ENCODE assay signal across 20 cellular contexts in the genomic region with DNA sequence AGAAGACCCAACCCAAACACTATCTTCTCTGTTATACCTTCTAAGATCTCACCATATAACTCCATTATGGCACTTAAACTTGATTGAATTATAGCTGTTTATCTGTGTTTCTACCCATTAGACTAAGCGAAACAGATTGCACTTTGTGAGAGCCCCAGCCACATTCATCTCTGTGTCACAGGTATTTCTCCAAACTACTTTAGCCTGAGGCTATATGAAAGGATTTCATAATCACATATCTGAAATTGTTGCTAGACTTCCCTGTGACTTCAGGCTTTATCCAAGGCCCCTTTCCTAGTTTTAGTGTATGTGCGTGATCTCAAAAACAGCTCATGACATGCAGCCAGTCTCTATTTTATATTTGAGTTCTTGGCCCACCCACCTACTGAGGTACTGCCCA.
DNase-seq lines count a peak whose midpoint lies in the region; ATAC-seq and TF ChIP-seq lines count a peak whose summit lies in the region.
"Had no signal": no experiment of that assay in that cellular context is flagged by ENCODE, and none has a peak within 500 bp of the region (broad histone marks: within the 10 kb centered on the region; RNA-seq: fewer than 3 reads in every experiment).

No MANE protein-coding gene starts in this region.

- H2AK5ac ChIP-seq in mesendoderm (ENCODE audit: low read length): no peak overlapping the region

- H3K23ac ChIP-seq in mesendoderm (ENCODE audit: low read length): no peak overlapping the region

- no peaks in the 10 kb centered on the region for H3K9me3 Mint-ChIP-seq in endodermal cell

- intact Hi-C loops in PC-9 (cut with micrococcal nuclease; ENCODE audit: unreplicated experiment) (loop anchor here (10.0 kb wide), 1 partner anchor 175 kb away; no protein-coding TSS in a partner anchor), mammary epithelial cell (cut with micrococcal nuclease) (no loop called here)

- H3K9me3 ChIP-seq in GM23248 (ENCODE audit: low read depth): no peaks in the 10 kb centered on the region
- no peaks in the 10 kb centered on the region for H3K9me3 ChIP-seq in PC-9 (ENCODE audit: insufficient read depth, low read depth)
- H3K9me3 ChIP-seq in mammary epithelial cell (replicated peaks; ENCODE audit: insufficient read depth, low read length): no peaks in the 10 kb centered on the region
- H3K9me3 ChIP-seq in endodermal cell (ENCODE audit: control insufficient read depth, low read length): no peaks in the 10 kb centered on the region

- H3K4me2 ChIP-seq in GM23248 (ENCODE audit: unreplicated experiment) (peak overlapping the region; percentile 6), PC-9 (peak overlapping the region; percentile 54), mammary epithelial cell (ENCODE audit: insufficient read depth, low read depth, low read length) (peak overlapping the region; percentile 37), mesendoderm (ENCODE audit: low read length) (no peak overlapping the region)

- POLR2A ChIA-PET in PC-9 (lab: Charles Lee; ENCODE audit: unreplicated experiment): interaction anchor here (0.6 to 0.8 kb wide), 3 partner anchors 77 to 235 kb away, joined by 5 to 9 read pairs (median 6); no protein-coding TSS in a partner anchor

- H3K27me3 ChIP-seq in GM23248 (replicated peaks; ENCODE audit: insufficient read depth) (no peaks in the 10 kb centered on the region), PC-9 (ENCODE audit: insufficient read depth, low read depth) (no peaks in the 10 kb centered on the region), mammary epithelial cell (ENCODE audit: insufficient read depth, low read length) (no peaks in the 10 kb centered on the region), mesendoderm (ENCODE audit: insufficient read depth, low read length, poor library complexity) (no peaks in the 10 kb centered on the region), endodermal cell (ENCODE audit: control insufficient read depth, insufficient read depth, low read length, poor library complexity, severe bottlenecking) (no peaks in the 10 kb centered on the region)

- H3K4me3 Mint-ChIP-seq in endodermal cell: no peak overlapping the region
- H3K4me3 Mint-ChIP-seq: B cell, CD14-positive monocyte had no signal

- H3K18ac ChIP-seq in mesendoderm (ENCODE audit: low read length): no peak overlapping the region

- DNase-seq in GM23248 (peak; percentile 31), PC-9 (peak; percentile 25 to 76), mammary epithelial cell (peak; percentile 64), mesendoderm (peak; percentile 8), endodermal cell (no peak), omental fat pad (ENCODE audit: low spot score) (no peak), T-helper 9 cell (no peak)
- no peak for DNase-seq in activated naive CD4-positive, alpha-beta T cell (lab: John Stamatoyannopoulos, UW)
- DNase-seq: GDM1, NCI-H1092 treated with DMSO at 0.1 percent for 48 hours, NCI-H146, NCI-H2029 treated with DMSO at 0.1 percent for 48 hours, NCI-H345, NCI-H524, SHP77 had no signal

- CTCF ChIA-PET in PC-9 (lab: Charles Lee) (no interaction called here), mammary epithelial cell (lab: Charles Lee; ENCODE audit: low non-redundant PET) (no interaction called here)

- H3K36me3 ChIP-seq in GM23248 (ENCODE audit: low read depth) (no peaks in the 10 kb centered on the region), PC-9 (ENCODE audit: low read depth) (no peaks in the 10 kb centered on the region), mammary epithelial cell (ENCODE audit: insufficient read depth, low read length) (no peaks in the 10 kb centered on the region), mesendoderm (ENCODE audit: control insufficient read depth, insufficient read depth, low read length) (no peaks in the 10 kb centered on the region), endodermal cell (ENCODE audit: control insufficient read depth, insufficient read depth, low read length) (no peaks in the 10 kb centered on the region)

- dilution Hi-C loops in mammary epithelial cell (cut with HindIII; ENCODE audit: low sequenced_read_pairs): no loop called here

- H3K27ac Mint-ChIP-seq in endodermal cell: no peak overlapping the region
- H3K27ac Mint-ChIP-seq: B cell, CD14-positive monocyte had no signal

- H3K9ac ChIP-seq in GM23248 (no peak overlapping the region), mammary epithelial cell (ENCODE audit: insufficient read depth, low read length) (no peak overlapping the region), mesendoderm (ENCODE audit: low read length) (no peak overlapping the region), endodermal cell (ENCODE audit: extremely low read depth, low read length, poor library complexity, severe bottlenecking) (no peak overlapping the region)

- no peak overlapping the region for H4K8ac ChIP-seq in mesendoderm (ENCODE audit: low read depth, low read length)

- H3K9me2 ChIP-seq in GM23248 (ENCODE audit: insufficient read depth) (no peaks in the 10 kb centered on the region), PC-9 (ENCODE audit: insufficient read depth) (no peaks in the 10 kb centered on the region)

- H3K27me3 Mint-ChIP-seq in endodermal cell (ENCODE audit: insufficient read depth): no peaks in the 10 kb centered on the region
- H3K27me3 Mint-ChIP-seq: B cell had no signal

- BruUV-seq in PC-9 (replicated peaks; lab: Mats Ljungman, UMichigan) (no TSS peak), mammary epithelial cell (replicated peaks; lab: Mats Ljungman, UMichigan) (no TSS peak)

- H3K27ac ChIP-seq in GM23248: peak overlapping the region; percentile 56
- H3K27ac ChIP-seq in PC-9: peak overlapping the region; percentile 47
- H3K27ac ChIP-seq in mammary epithelial cell (ENCODE audit: insufficient read depth, low read depth, low read length): peak overlapping the region; percentile 45
- H3K27ac ChIP-seq in mesendoderm (ENCODE audit: low read depth, low read length): no peak overlapping the region
- H3K27ac ChIP-seq in endodermal cell (ENCODE audit: low read depth, low read length): no peak overlapping the region
- H3K27ac ChIP-seq: SK-N-MC had no signal

- H2AFZ ChIP-seq in GM23248: no peak overlapping the region
- H2AFZ ChIP-seq in PC-9: no peak overlapping the region
- H2AFZ ChIP-seq in mammary epithelial cell (ENCODE audit: low read depth, low read length): peak overlapping the region; percentile 56

- no peak overlapping the region for H2BK5ac ChIP-seq in mesendoderm (ENCODE audit: low read length)

- H4K20me1 ChIP-seq in GM23248 (ENCODE audit: insufficient read depth) (no peaks in the 10 kb centered on the region), PC-9 (ENCODE audit: insufficient read depth) (no peaks in the 10 kb centered on the region), mammary epithelial cell (ENCODE audit: insufficient read depth, low read length) (no peaks in the 10 kb centered on the region)

- peaks cover 49% of the 10 kb centered on the region for H3K4me1 ChIP-seq in GM23248 (ENCODE audit: insufficient read depth)
- H3K4me1 ChIP-seq in PC-9 (replicated peaks; ENCODE audit: insufficient read depth): peaks cover 26% of the 10 kb centered on the region
- H3K4me1 ChIP-seq in mammary epithelial cell (ENCODE audit: insufficient read depth, low read length): peaks cover 15% of the 10 kb centered on the region
- peaks cover 2% of the 10 kb centered on the region for H3K4me1 ChIP-seq in mesendoderm (ENCODE audit: control insufficient read depth, low read depth, low read length)
- peaks cover 4% of the 10 kb centered on the region for H3K4me1 ChIP-seq in endodermal cell (ENCODE audit: control insufficient read depth, insufficient read depth, low read length)

- no peaks in the 10 kb centered on the region for H3K79me1 ChIP-seq in mesendoderm (ENCODE audit: low read length)

- H3K79me2 ChIP-seq in GM23248 (ENCODE audit: insufficient read depth) (no peaks in the 10 kb centered on the region), PC-9 (ENCODE audit: low read depth) (no peaks in the 10 kb centered on the region), mammary epithelial cell (ENCODE audit: insufficient read depth, low read length) (no peaks in the 10 kb centered on the region), mesendoderm (ENCODE audit: control insufficient read depth, insufficient read depth, low read length) (no peaks in the 10 kb centered on the region)

- ATAC-seq in omental fat pad (ENCODE audit: low FRiP score): no peak
- ATAC-seq: HepG2, K562 had no signal

- H3F3A ChIP-seq in GM23248 (ENCODE audit: insufficient read depth) (peaks cover 22% of the 10 kb centered on the region; the same call in 1 of the 2 replicates), PC-9 (ENCODE audit: insufficient read depth, low read depth) (peaks cover 14% of the 10 kb centered on the region; the same call in 1 of the 2 replicates)

- no peak overlapping the region for H4K5ac ChIP-seq in mesendoderm (ENCODE audit: low read length)

- TF ChIP-seq CTCF in PC-9 (conservative IDR thresholded peaks at IDR 0.05) (no peak), mammary epithelial cell (conservative IDR thresholded peaks at IDR 0.05 in 1 of 2, IDR thresholded peaks at IDR 0.05 in 1 of 2; ENCODE audit: extremely low read depth in 1 of 2, insufficient read depth in 1 of 2, low read depth in 1 of 2, low read length in 2 of 2) (no peak), endodermal cell (conservative IDR thresholded peaks at IDR 0.05) (no peak), omental fat pad (IDR thresholded peaks at IDR 0.05) (no peak)

- H3K56ac ChIP-seq in mesendoderm (ENCODE audit: low read length): no peak overlapping the region

- H2BK120ac ChIP-seq in mesendoderm (ENCODE audit: low read depth, low read length): no peak overlapping the region

- H3K4ac ChIP-seq in mesendoderm (ENCODE audit: low read depth, low read length): no peak overlapping the region

- no peak overlapping the region for H3K4me3 ChIP-seq in GM23248
- H3K4me3 ChIP-seq in PC-9: no peak overlapping the region
- H3K4me3 ChIP-seq in mammary epithelial cell (replicated peaks in 1 of 3; ENCODE audit: insufficient read depth in 1 of 3, low read depth in 2 of 3, low read length in 3 of 3): no peak overlapping the region
- no peak overlapping the region for H3K4me3 ChIP-seq in mesendoderm (ENCODE audit: low read length)
- no peak overlapping the region for H3K4me3 ChIP-seq in endodermal cell (ENCODE audit: low read length)
- H3K4me3 ChIP-seq: K562, SK-N-MC had no signal

- 95% methylated on average over 2 of the region's 2 CpGs for WGBS in GM23248 (ENCODE audit: low coverage in 1 of 2, low lambda C conversion rate in 2 of 2, missing lambda C conversion rate in 2 of 2), 2 experiments
- WGBS in mammary epithelial cell (ENCODE audit: low coverage, missing lambda C conversion rate): 58% methylated on average over 2 of the region's 2 CpGs
- WGBS in mesendoderm (ENCODE audit: extremely low coverage, insufficient coverage, low lambda C conversion rate): no CpG with 5 or more reads among the region's 2 CpGs
- WGBS in endodermal cell (ENCODE audit: insufficient coverage in 1 of 2, insufficient read length in 1 of 2), 2 experiments: 94 to 100% methylated on average over 1 to 2 of the region's 2 CpGs

- peaks cover 12% of the 10 kb centered on the region for H3K4me1 Mint-ChIP-seq in endodermal cell
- H3K4me1 Mint-ChIP-seq: B cell, CD14-positive monocyte had no signal

- no peaks in the 10 kb centered on the region for H3K36me3 Mint-ChIP-seq in endodermal cell (ENCODE audit: low read depth)
- H3K36me3 Mint-ChIP-seq: CD14-positive monocyte had no signal

- H2BK15ac ChIP-seq in mesendoderm (replicated peaks; ENCODE audit: low read depth): no peak overlapping the region

- in situ Hi-C loops in GM23248 (cut with MboI): loop anchor here (25.0 kb wide), 1 partner anchor 812 kb away; no protein-coding TSS in a partner anchor
- in situ Hi-C loops in mammary epithelial cell (cut with MboI; ENCODE audit: low sequenced_read_pairs in 2 of 2): loop anchor here in 1 of 2 donors (25.0 kb wide), 1 partner anchor 237 kb away; no protein-coding TSS in a partner anchor

Comparison
In these comparisons a context has a peak if more than half of its experiments do, and no peak if none do; other contexts are left out.
1. DNase-seq: peak in GM23248 (single experiment), PC-9 (2 of 2), mammary epithelial cell (single experiment) and mesendoderm (single experiment); none in endodermal cell (single experiment), activated naive CD4-positive, alpha-beta T cell (0 of 4), omental fat pad (single experiment) and T-helper 9 cell (single experiment).
2. H3K27ac ChIP-seq: peak in GM23248 (single experiment), PC-9 (single experiment) and mammary epithelial cell (single experiment); none in mesendoderm (single experiment) and endodermal cell (single experiment).